Comparison of ENCODE assay signal across 33 cellular contexts in the genomic region with DNA sequence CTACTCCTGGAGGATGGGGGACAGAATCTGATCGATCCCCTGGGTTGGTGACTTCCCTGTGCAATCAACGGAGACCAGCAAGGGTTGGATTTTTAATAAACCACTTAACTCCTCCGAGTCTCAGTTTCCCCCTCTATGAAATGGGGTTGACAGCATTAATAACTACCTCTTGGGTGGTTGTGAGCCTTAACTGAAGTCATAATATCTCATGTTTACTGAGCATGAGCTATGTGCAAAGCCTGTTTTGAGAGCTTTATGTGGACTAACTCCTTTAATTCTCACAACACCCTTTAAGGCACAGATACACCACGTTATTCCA. TPM values are rescaled to one million over a fixed set of nuclear protein-coding genes. Genes with fewer than 3 reads are reported as not detected.
"Had no signal": no experiment of that assay in that cellular context is flagged by ENCODE, and none has a peak within 500 bp of the region (broad histone marks: within the 10 kb centered on the region; RNA-seq: fewer than 3 reads in every experiment).

No MANE protein-coding gene starts in this region.

- H3K27ac Mint-ChIP-seq: activated B cell treated with CpG ODN at 0.5 μM for 24 hours; activated CD4-positive, alpha-beta memory T cell treated with anti-CD3 and anti-CD28 coated beads, Interleukin-2, amount 10 ng/mL, durations not matched to agents 7 days and 5 days; activated naive CD8-positive, alpha-beta T cell; activated T-cell treated with anti-CD3 and anti-CD28 coated beads, Interleukin-2, amount 50 U/mL, for 24 hours; activated T-cell treated with anti-CD3 and anti-CD28 coated beads, Interleukin-2, amount 50 U/mL, for 72 hours; effector memory CD8-positive, alpha-beta T cell; T-cell; T-helper 1 cell treated with Interleukin-12 subunit alpha and Interleukin-12 subunit beta and Interleukin-4 antibody, amounts not matched to agents 30 μg/mL and 1 μg/mL, for 36 hours had no signal

- H3K27ac ChIP-seq: brain microvascular endothelial cell, esophagus squamous epithelium, WERI-Rb-1 had no signal

- H3K9me3 Mint-ChIP-seq: activated B cell treated with CpG ODN at 0.5 μM for 24 hours; activated CD4-positive, alpha-beta memory T cell treated with anti-CD3 and anti-CD28 coated beads, Interleukin-2, amount 10 ng/mL, durations not matched to agents 7 days and 5 days; activated T-cell treated with anti-CD3 and anti-CD28 coated beads, Interleukin-2, amount 50 U/mL, for 24 hours; activated T-cell treated with anti-CD3 and anti-CD28 coated beads, Interleukin-2, amount 50 U/mL, for 72 hours; central memory CD8-positive, alpha-beta T cell; effector memory CD8-positive, alpha-beta T cell; T-cell; T-helper 1 cell treated with Interleukin-12 subunit alpha and Interleukin-12 subunit beta and Interleukin-4 antibody, amounts not matched to agents 30 μg/mL and 1 μg/mL, for 36 hours had no signal

- H3K9me3 ChIP-seq: esophagus squamous epithelium had no signal

- FAIRE-seq: astrocyte, colon, frontal cortex had no signal

- H3K36me3 Mint-ChIP-seq: activated naive CD8-positive, alpha-beta T cell; T-cell had no signal

- H3K4me3 Mint-ChIP-seq: activated B cell treated with CpG ODN at 0.5 μM for 24 hours; activated CD4-positive, alpha-beta memory T cell treated with anti-CD3 and anti-CD28 coated beads, Interleukin-2, amount 10 ng/mL, durations not matched to agents 7 days and 5 days; activated naive CD8-positive, alpha-beta T cell; activated T-cell treated with anti-CD3 and anti-CD28 coated beads, Interleukin-2, amount 50 U/mL, for 24 hours; activated T-cell treated with anti-CD3 and anti-CD28 coated beads, Interleukin-2, amount 50 U/mL, for 72 hours; central memory CD8-positive, alpha-beta T cell; effector memory CD8-positive, alpha-beta T cell; T-cell; T-helper 1 cell treated with Interleukin-12 subunit alpha and Interleukin-12 subunit beta and Interleukin-4 antibody, amounts not matched to agents 30 μg/mL and 1 μg/mL, for 36 hours had no signal

- ATAC-seq: activated CD4-positive, CD25-positive, alpha-beta regulatory T cell treated with anti-CD3 and anti-CD28 coated beads, Interleukin-2, amount 50 U/mL, for 24 hours; activated T-cell treated with anti-CD3 and anti-CD28 coated beads, Interleukin-2, amount 50 U/mL, for 72 hours; effector memory CD8-positive, alpha-beta T cell; T-cell had no signal

- H3K4me3 ChIP-seq: esophagus squamous epithelium had no signal

- H3K36me3 ChIP-seq: brain microvascular endothelial cell, esophagus squamous epithelium, WERI-Rb-1 had no signal

- DNase-seq: activated B cell treated with CpG ODN at 0.5 μM for 24 hours; activated CD4-positive, alpha-beta memory T cell treated with anti-CD3 and anti-CD28 coated beads, Interleukin-2, amount 10 ng/mL, durations not matched to agents 7 days and 5 days; activated CD4-positive, alpha-beta T cell treated with anti-CD3 and anti-CD28 coated beads for 48 hours; activated gamma-delta T cell treated with Interleukin-2 at 50 U/mL for 16 hours; activated naive CD4-positive, alpha-beta T cell treated with anti-CD3 and anti-CD28 coated beads, Interleukin-2, amount 50 U/mL, for 16 hours; activated naive CD4-positive, alpha-beta T cell treated with Interleukin-2 at 50 U/mL for 16 hours; activated T-cell treated with anti-CD3 and anti-CD28 coated beads for 4 hours; activated T-cell treated with anti-CD3 and anti-CD28 coated beads, Interleukin-2, amount 50 U/mL, for 24 hours; activated T-cell treated with anti-CD3 and anti-CD28 coated beads, Interleukin-2, amount 50 U/mL, for 72 hours; amniotic stem cell; anterior cingulate cortex; brain microvascular endothelial cell; cortex of kidney; dermis blood vessel endothelial cell; effector CD4-positive, alpha-beta T cell; effector memory CD8-positive, alpha-beta T cell; erythroblast; esophagus squamous epithelium; T-cell; T1000; WERI-Rb-1 had no signal

RNA-seq across cellular contexts. Expression of gene PROC, which starts 0.8 kb away (rescaled TPM):
- total RNA-seq: activated B cell treated with CpG ODN at 0.5 μM for 24 hours; activated CD4-positive, alpha-beta memory T cell treated with anti-CD3 and anti-CD28 coated beads, Interleukin-2, amount 10 ng/mL, durations not matched to agents 7 days and 5 days; bronchial epithelial cell; cardiac septum; fibroblast of lung; fibroblast of villous mesenchyme; frontal cortex; T-helper 2 cell treated with Interferon-gamma antibody and Interleukin-4, amounts not matched to agents 100 ng/mL and 5 ng/mL, for 36 hours had no signal
- polyA plus RNA-seq: fibroblast of lung had no signal
